8 cellular contexts compared by ENCODE assay signal in the genomic region with DNA sequence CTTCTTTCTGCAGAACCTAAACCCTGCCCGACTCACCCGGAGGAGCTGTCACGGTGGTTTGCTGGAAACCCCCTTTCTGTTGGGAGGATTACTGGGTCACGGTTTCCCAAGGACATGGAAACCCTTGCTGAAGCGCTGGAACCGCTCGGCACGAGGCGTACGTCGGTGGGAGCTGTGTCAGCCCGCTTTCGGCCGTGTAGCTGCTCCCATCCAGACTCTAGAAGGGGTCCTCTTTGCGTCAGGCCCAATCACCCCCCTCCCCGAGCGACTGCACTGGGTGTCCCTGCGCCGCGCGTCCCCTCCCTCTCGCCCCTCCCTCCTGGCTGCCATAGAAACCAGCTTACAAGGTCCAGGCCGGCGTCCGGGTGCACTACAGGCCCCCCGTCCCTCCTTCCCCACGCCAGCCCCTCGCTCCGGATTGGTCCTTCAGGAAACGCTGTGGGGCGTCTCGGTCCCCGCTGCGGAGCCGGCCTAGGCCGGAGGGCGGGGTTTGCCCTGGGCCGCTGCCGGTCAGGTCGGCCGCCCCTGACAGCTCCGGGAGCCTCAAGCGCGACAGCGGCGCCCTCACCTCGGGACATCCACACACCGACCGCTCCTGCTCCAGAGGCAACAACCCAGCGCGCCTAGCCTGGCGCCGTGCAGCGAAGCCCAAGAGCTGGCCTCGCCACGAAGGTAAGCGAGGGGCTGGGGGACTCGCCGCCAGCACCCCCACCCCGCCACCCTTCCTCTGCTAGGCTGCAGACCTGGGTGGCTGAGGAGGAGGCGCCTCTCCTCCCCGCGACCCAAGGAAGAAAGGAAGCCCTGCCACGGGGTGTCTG. TPM values are rescaled to one million over a fixed set of nuclear protein-coding genes. Genes with fewer than 3 reads are reported as not detected.
DNase-seq lines count a peak whose midpoint lies in the region; ATAC-seq and TF ChIP-seq lines count a peak whose summit lies in the region.

A gene (plus strand): TSS at position 486 of the 818 bp plus-strand sequence. CDS start 53,551 bp downstream, outside the sequence.

- H3K9ac ChIP-seq in neural cell (ENCODE audit: low read length), result peak within 1 kb of the TSS; percentile 79

- no peaks in the 10 kb centered on the region for H3K9me2 ChIP-seq in neural cell (ENCODE audit: insufficient read depth, low read length)

- 3% methylated on average over 64 of the region's 64 CpGs for WGBS in thymus

- peaks cover 4% of the 10 kb centered on the region for H3K79me2 ChIP-seq in neural cell (replicated peaks; ENCODE audit: insufficient read depth, low read length)

- peaks cover 6% of the 10 kb centered on the region for H3K4me1 ChIP-seq in thymus (ENCODE audit: control insufficient read depth, insufficient read depth, low read length)

- H3K9me3 ChIP-seq in neural cell (ENCODE audit: low read length) (no peaks in the 10 kb centered on the region), thymus (ENCODE audit: control insufficient read depth) (no peaks in the 10 kb centered on the region)

- peak within 1 kb of the TSS; percentile 55 to 71 for H3K4me3 ChIP-seq in foreskin fibroblast (ENCODE audit: low read depth in 1 of 2, low read length in 2 of 2)
- H3K4me3 ChIP-seq in neural cell (ENCODE audit: low read length), result peak within 1 kb of the TSS; percentile 98
- peak within 1 kb of the TSS; percentile 42 for H3K4me3 ChIP-seq in thymus (ENCODE audit: low read length)

- H3K4me2 ChIP-seq in neural cell (ENCODE audit: low read length), result peak within 1 kb of the TSS; percentile 68

- H3K27ac ChIP-seq in neural cell (ENCODE audit: low read length) (peak within 1 kb of the TSS; percentile 71), thymus (ENCODE audit: low read depth) (no peak within 1 kb of the TSS)

- no peaks in the 10 kb centered on the region for H3K36me3 ChIP-seq in neural cell (ENCODE audit: insufficient read depth, low read length)
- no peaks in the 10 kb centered on the region for H3K36me3 ChIP-seq in thymus (ENCODE audit: control insufficient read depth, insufficient read depth)

- no peak for TF ChIP-seq EP300 in neural cell (conservative IDR thresholded peaks at IDR 0.05; ENCODE audit: poor library complexity, severe bottlenecking)

- DNase-seq in NOMO-1 treated with DMSO at 0.1 percent for 48 hours (lab: John Stamatoyannopoulos, UW; ENCODE audit: unreplicated experiment) (peak; percentile 15), NOMO-1 treated with dmso at 0.1 percent for 144 hours (lab: John Stamatoyannopoulos, UW; ENCODE audit: unreplicated experiment) (no peak), NCI-H526 treated with DMSO at 0.1 percent for 48 hours (lab: John Stamatoyannopoulos, UW) (peak; percentile 65), foreskin fibroblast (peak; percentile 28 to 72)
- peak; percentile 71 for DNase-seq in activated effector memory CD4-positive, alpha-beta T cell treated with anti-CD3 and anti-CD28 coated beads, Interleukin-2, amount 50 U/mL, for 16 hours

- no peaks in the 10 kb centered on the region for H4K20me1 ChIP-seq in neural cell (ENCODE audit: insufficient read depth)

- peak within 1 kb of the TSS; percentile 76 for H2AFZ ChIP-seq in neural cell (ENCODE audit: low read depth, low read length)

- peak; percentile 71 for ATAC-seq in HG02970 (IDR thresholded peaks at IDR 0.05; ENCODE audit: low FRiP score, unreplicated experiment)

- no peak for TF ChIP-seq RAD21 in neural cell (conservative IDR thresholded peaks at IDR 0.05)

- H3F3A ChIP-seq in neural cell (ENCODE audit: insufficient read depth, low read length, poor library complexity, severe bottlenecking), result no peaks in the 10 kb centered on the region

- H3K27me3 ChIP-seq in neural cell (ENCODE audit: insufficient read depth, low read depth, low read length) (peaks cover 3% of the 10 kb centered on the region), thymus (ENCODE audit: control insufficient read depth, insufficient read depth) (peaks cover 12% of the 10 kb centered on the region)

- TF ChIP-seq CTCF in foreskin fibroblast (IDR thresholded peaks at IDR 0.05; ENCODE audit: low read depth, low read length) (no peak), neural cell (IDR thresholded peaks at IDR 0.05; ENCODE audit: poor library complexity, severe bottlenecking) (no peak)

TF ChIP-seq in neural cell, 6 proteins besides CTCF, POLR2A, EP300 and RAD21:
- TF ChIP-seq MXI1 (conservative IDR thresholded peaks at IDR 0.05; ENCODE audit: poor library complexity, severe bottlenecking), result no peak
- peak; percentile 43 for TF ChIP-seq POLR2AphosphoS5 (IDR thresholded peaks at IDR 0.05)
- no peak for TF ChIP-seq EZH2 (IDR thresholded peaks at IDR 0.05; ENCODE audit: borderline replicate concordance, insufficient read depth, low read length, poor library complexity, severe bottlenecking)
- TF ChIP-seq TAF1 (IDR thresholded peaks at IDR 0.05; ENCODE audit: low read depth), result no peak
- TF ChIP-seq SMC3 (conservative IDR thresholded peaks at IDR 0.05; ENCODE audit: poor library complexity), result no peak

RNA-seq across cellular contexts. Expression of the gene that starts here (rescaled TPM):
- polyA plus RNA-seq in neural cell (4.4 and 7.4 TPM in 2 replicates), thymus (0.32 TPM)
- 10.1 and 12.4 TPM in 2 replicates for polyA minus RNA-seq in neural cell

Comparison
In these comparisons a context has a peak if more than half of its experiments do, and no peak if none do; other contexts are left out.
1. H3K4me3 ChIP-seq: peak in every context shown above with its lines; median percentile 98 in neural cell; 63 in foreskin fibroblast; 42 in thymus.